8 cellular contexts compared by ENCODE assay signal in genomic region chr9:127568971-127569818, GRCh38. TPM values are rescaled to one million over a fixed set of nuclear protein-coding genes. Genes with fewer than 3 reads are reported as not detected.
DNase-seq lines count a peak whose midpoint lies in the region; ATAC-seq, FAIRE-seq and TF ChIP-seq lines count a peak whose summit lies in the region.

No MANE protein-coding gene starts in this region.

- peak; percentile 91 for DNase-seq in A673 (ENCODE audit: low spot score)
- peak; percentile 91 for DNase-seq in GM19239 (ENCODE audit: insufficient read length, low spot score)
- DNase-seq in NCI-H1092 (lab: John Stamatoyannopoulos, UW): peak; percentile 79
- peak; percentile 69 for DNase-seq in T-helper 22 cell (ENCODE audit: low read depth)
- DNase-seq in amygdala (lab: John Stamatoyannopoulos, UW): peak in 36 of 56 donors; percentile 12 to 86 (median 43)
- DNase-seq in left ventricle myocardium superior: peak; percentile 87
- DNase-seq in renal cortical epithelial cell (ENCODE audit: low read depth): peak; percentile 57
- DNase-seq in uterus: peak; percentile 81 to 82

- no peak for FAIRE-seq in GM19239 (lab: Jason Lieb, UNC)

- TF ChIP-seq POLR2A in uterus (IDR thresholded peaks at IDR 0.05): peak; percentile 66 to 73

- no peaks in the 10 kb centered on the region for H3K36me3 ChIP-seq in A673 (ENCODE audit: insufficient read depth, low read length, poor library complexity, severe bottlenecking)
- no peaks in the 10 kb centered on the region for H3K36me3 ChIP-seq in uterus

- POLR2A ChIA-PET in A673 (lab: Charles Lee; ENCODE audit: low non-redundant PET): no interaction called here

- BruUV-seq in A673 (replicated peaks; lab: Mats Ljungman, UMichigan): no TSS peak

- CTCF ChIA-PET in A673 (lab: Charles Lee): interaction anchor here (0.5 kb wide), 1 partner anchor 21 kb away, joined by 3 read pairs; no protein-coding TSS in a partner anchor

- ATAC-seq in left ventricle myocardium superior: peak; percentile 90

- H3K4me1 ChIP-seq in A673 (ENCODE audit: insufficient read depth, low read length, poor library complexity, severe bottlenecking) (peaks cover 24% of the 10 kb centered on the region), uterus (peaks cover 0 to 7% of the 10 kb centered on the region in 2 donors)

- peak overlapping the region; percentile 97 for H3K4me3 ChIP-seq in A673 (ENCODE audit: low read depth, low read length, poor library complexity, severe bottlenecking)
- peak overlapping the region; percentile 65 to 89 for H3K4me3 ChIP-seq in uterus

- TF ChIP-seq CTCF in A673 (conservative IDR thresholded peaks at IDR 0.05; ENCODE audit: low read depth, low read length) (no peak), uterus (IDR thresholded peaks at IDR 0.05) (no peak)

- H3K27ac ChIP-seq in A673 (ENCODE audit: low read depth, low read length, poor library complexity, severe bottlenecking) (peak overlapping the region; percentile 82), uterus (peak overlapping the region; percentile 94 to 95)

- intact Hi-C loops in A673 (cut with micrococcal nuclease; ENCODE audit: unreplicated experiment): no loop called here
- intact Hi-C loops in left ventricle myocardium superior (cut with micrococcal nuclease): no loop called here
- intact Hi-C loops in uterus (cut with DNase I; ENCODE audit: low total_unique reads): no loop called here

- H3K9me3 ChIP-seq in A673 (ENCODE audit: low read depth, low read length, poor library complexity, severe bottlenecking) (no peaks in the 10 kb centered on the region), uterus (no peaks in the 10 kb centered on the region)

- H3K27me3 ChIP-seq in A673 (replicated peaks; ENCODE audit: insufficient read depth, low read depth, low read length, poor library complexity): no peaks in the 10 kb centered on the region
- H3K27me3 ChIP-seq in uterus: no peaks in the 10 kb centered on the region

RNA-seq across cellular contexts. Expression of gene STXBP1, which starts 42.9 kb away (rescaled TPM):
- total RNA-seq in A673 (2021) (10.9 and 12.6 TPM in 2 replicates), left ventricle myocardium superior (49.4 TPM), renal cortical epithelial cell (10.8 and 37.5 TPM in 2 replicates), uterus (100 to 1,000 TPM in 2 of 4 donors, 10 to 100 TPM in 2; 46.6 to 147 (median 99.5) TPM)

Comparison
In these comparisons a context has a peak if more than half of its experiments do, and no peak if none do; other contexts are left out.
1. Peak in every context shown above with its lines: DNase-seq, ATAC-seq, H3K4me3 ChIP-seq and H3K27ac ChIP-seq.